Comparison of ENCODE assay signal across 7 cellular contexts in genomic region chr14:37401093-37401492, GRCh38.
"Had no signal": no experiment of that assay in that cellular context is flagged by ENCODE, and none has a peak within 500 bp of the region (broad histone marks: within the 10 kb centered on the region; RNA-seq: fewer than 3 reads in every experiment).

No MANE protein-coding gene starts in this region.

- H3K36me3 ChIP-seq: HAP-1 had no signal

- H3K27me3 Mint-ChIP-seq: IgD-negative memory B cell had no signal

- FAIRE-seq: HTR-8/SVneo had no signal

- DNase-seq: GM23248, GOT3, H7, KG1 had no signal

- H3K9me3 ChIP-seq: HAP-1 had no signal

- H3K27ac Mint-ChIP-seq: IgD-negative memory B cell had no signal

- H3K4me1 Mint-ChIP-seq: IgD-negative memory B cell had no signal

- H3K4me1 ChIP-seq: HAP-1 had no signal

- H3K36me3 Mint-ChIP-seq: IgD-negative memory B cell had no signal

- H3K4me3 ChIP-seq: GM23248, HAP-1 had no signal

- H3K4me3 Mint-ChIP-seq: IgD-negative memory B cell had no signal
